16 cellular contexts compared by ENCODE assay signal in genomic region chr17:39750131-39751015, GRCh38. TPM values are rescaled to one million over a fixed set of nuclear protein-coding genes. Genes with fewer than 3 reads are reported as not detected.
DNase-seq lines count a peak whose midpoint lies in the region; ATAC-seq, FAIRE-seq and TF ChIP-seq lines count a peak whose summit lies in the region.
"Had no signal": no experiment of that assay in that cellular context is flagged by ENCODE, and none has a peak within 500 bp of the region (broad histone marks: within the 10 kb centered on the region; RNA-seq: fewer than 3 reads in every experiment).

No MANE protein-coding gene starts in this region.

- H3K27ac ChIP-seq in right atrium auricular region = no peak overlapping the region
- peak overlapping the region; percentile 26 for H3K27ac ChIP-seq in WERI-Rb-1
- H3K27ac ChIP-seq: parathyroid adenoma, uterus had no signal

- H3K27ac Mint-ChIP-seq in type B pancreatic cell = peak overlapping the region; percentile 34
- no peak overlapping the region for H3K27ac Mint-ChIP-seq in immature natural killer cell
- H3K27ac Mint-ChIP-seq: memory B cell; T-helper 2 cell treated with Interferon-gamma antibody and Interleukin-4, amounts not matched to agents 5 μg/mL and 100 μg/mL, for 36 hours had no signal

- H3K27me3 Mint-ChIP-seq in type B pancreatic cell = peaks cover 2% of the 10 kb centered on the region
- H3K27me3 Mint-ChIP-seq in immature natural killer cell (ENCODE audit: low read depth in 3 of 3) = peaks cover 12 to 21% (median 17%) of the 10 kb centered on the region in 3 donors
- H3K27me3 Mint-ChIP-seq: memory B cell had no signal

- TF ChIP-seq POLR2A in GM12891 (IDR thresholded peaks at IDR 0.05; ENCODE audit: low read depth, low read length) = no peak

- peak; percentile 21 for ATAC-seq in Right ventricle myocardium inferior

- no peak for FAIRE-seq in GM12891 (lab: Jason Lieb, UNC)

- intact Hi-C loops in Right ventricle myocardium inferior (cut with DNase I) = loop anchor here (5.0 to 10.0 kb wide), 5 partner anchors 88 to 204 kb away; partner anchors contain the start of genes IKZF3, STARD3 and ZPBP2

- H3K36me3 Mint-ChIP-seq in type B pancreatic cell (peaks cover 3% of the 10 kb centered on the region), immature natural killer cell (no peaks in the 10 kb centered on the region)
- H3K36me3 Mint-ChIP-seq: memory B cell had no signal

- DNase-seq in Right ventricle myocardium inferior (ENCODE audit: missing footprints) (no peak), right atrium auricular region (ENCODE audit: low spot score) (no peak), WERI-Rb-1 (peak; percentile 49), kidney tubule cell (ENCODE audit: low spot score) (peak; percentile 32), type B pancreatic cell (ENCODE audit: extremely low spot score, unreplicated experiment) (no peak), immature natural killer cell (no peak), NCI-H774 (lab: John Stamatoyannopoulos, UW) (no peak), GM12891 (ENCODE audit: insufficient read length, low spot score) (no peak)
- DNase-seq: activated gamma-delta T cell treated with Interleukin-2 at 50 U/mL for 16 hours, GOT3, NCI-H1436 treated with DMSO at 0.1 percent for 48 hours, uterus had no signal

- H3K4me1 ChIP-seq in right atrium auricular region = peaks cover 0 to 28% of the 10 kb centered on the region in 2 donors
- H3K4me1 ChIP-seq: uterus had no signal

- H3K36me3 ChIP-seq in right atrium auricular region = no peaks in the 10 kb centered on the region
- H3K36me3 ChIP-seq in WERI-Rb-1 = no peaks in the 10 kb centered on the region
- H3K36me3 ChIP-seq: uterus had no signal

- H3K4me3 ChIP-seq in right atrium auricular region (no peak overlapping the region), WERI-Rb-1 (ENCODE audit: low read depth, low read length) (no peak overlapping the region)
- H3K4me3 ChIP-seq: uterus had no signal

- peaks cover 14% of the 10 kb centered on the region for H3K4me1 Mint-ChIP-seq in type B pancreatic cell (ENCODE audit: unreplicated experiment)
- peaks cover 22 to 25% of the 10 kb centered on the region in 2 donors for H3K4me1 Mint-ChIP-seq in immature natural killer cell

- TF ChIP-seq CTCF in right atrium auricular region (IDR thresholded peaks at IDR 0.05) (no peak), WERI-Rb-1 (IDR thresholded peaks at IDR 0.05; ENCODE audit: low read depth, low read length) (no peak), type B pancreatic cell (conservative IDR thresholded peaks at IDR 0.05) (no peak)

- H3K27me3 ChIP-seq in right atrium auricular region (no peaks in the 10 kb centered on the region), WERI-Rb-1 (ENCODE audit: insufficient read depth, low read depth, severe bottlenecking) (no peaks in the 10 kb centered on the region)
- H3K27me3 ChIP-seq: uterus had no signal

- no peak overlapping the region for H3K4me3 Mint-ChIP-seq in type B pancreatic cell
- H3K4me3 Mint-ChIP-seq in immature natural killer cell = no peak overlapping the region
- H3K4me3 Mint-ChIP-seq: memory B cell; T-helper 2 cell treated with Interferon-gamma antibody and Interleukin-4, amounts not matched to agents 5 μg/mL and 100 μg/mL, for 36 hours had no signal

- H3K9me3 Mint-ChIP-seq in type B pancreatic cell = no peaks in the 10 kb centered on the region
- H3K9me3 Mint-ChIP-seq in immature natural killer cell = no peaks in the 10 kb centered on the region
- H3K9me3 Mint-ChIP-seq: memory B cell; T-helper 2 cell treated with Interferon-gamma antibody and Interleukin-4, amounts not matched to agents 5 μg/mL and 100 μg/mL, for 36 hours had no signal

- no peaks in the 10 kb centered on the region for H3K9me3 ChIP-seq in right atrium auricular region
- peaks cover 4% of the 10 kb centered on the region for H3K9me3 ChIP-seq in WERI-Rb-1 (ENCODE audit: severe bottlenecking)
- H3K9me3 ChIP-seq: uterus had no signal

TF ChIP-seq in GM12891, 5 proteins besides CTCF, POLR2A, EP300 and RAD21:
- TF ChIP-seq POLR2AphosphoS5 (IDR thresholded peaks at IDR 0.05; ENCODE audit: low read depth, low read length) (no peak), POU2F2 (IDR thresholded peaks at IDR 0.05; ENCODE audit: low read depth, low read length) (no peak), PAX5 (IDR thresholded peaks at IDR 0.05; ENCODE audit: insufficient read depth, low read length, severe bottlenecking) (no peak), SPI1 (IDR thresholded peaks at IDR 0.05; ENCODE audit: low read depth, low read length) (no peak), TAF1 (IDR thresholded peaks at IDR 0.05; ENCODE audit: low read depth, low read length) (no peak)

RNA-seq across cellular contexts. Expression of gene GRB7, which starts 12.6 kb away (rescaled TPM):
- total RNA-seq in Right ventricle myocardium inferior = 2.4 TPM
- total RNA-seq in right atrium auricular region = 1 to 10 TPM; 3.4 to 5.8 TPM
- total RNA-seq in type B pancreatic cell (ENCODE audit: low replicate concordance) = 31.8 and 73.9 TPM in 2 replicates
- not detected for polyA plus RNA-seq in immature natural killer cell
- 0.49 TPM for polyA plus RNA-seq in GM12891 (2012; ENCODE audit: low read depth, missing spikeins)
- total RNA-seq: RPMI7951 had no signal

RNA-seq across cellular contexts. Expression of gene MIEN1, which starts 20.0 kb away (rescaled TPM):
- total RNA-seq in Right ventricle myocardium inferior (49.4 TPM), right atrium auricular region (10 to 100 TPM; 77.5 to 77.8 TPM), type B pancreatic cell (ENCODE audit: low replicate concordance) (39.8 and 67.2 TPM in 2 replicates)
- 100 to 1,000 TPM; 181 to 197 (median 181) TPM for polyA plus RNA-seq in immature natural killer cell
- 44.9 TPM for polyA plus RNA-seq in GM12891 (2012; ENCODE audit: low read depth, missing spikeins)

RNA-seq across cellular contexts. Expression of gene ERBB2, which starts 50.5 kb away (rescaled TPM):
- total RNA-seq in Right ventricle myocardium inferior = 68.7 TPM
- 10 to 100 TPM; 73.5 to 85.5 TPM for total RNA-seq in right atrium auricular region
- 123 and 230 TPM in 2 replicates for total RNA-seq in type B pancreatic cell (ENCODE audit: low replicate concordance)
- polyA plus RNA-seq in immature natural killer cell = 10 to 100 TPM; 14.5 to 49.2 (median 25.2) TPM
- polyA plus RNA-seq in GM12891 (2012; ENCODE audit: low read depth, missing spikeins) = 2.8 TPM

Comparison
In these comparisons a context has a peak if more than half of its experiments do, and no peak if none do; other contexts are left out.
1. DNase-seq: peak in WERI-Rb-1 (single experiment) and kidney tubule cell (single experiment); none in Right ventricle myocardium inferior (single experiment), right atrium auricular region (single experiment), type B pancreatic cell (single experiment), immature natural killer cell (0 of 3), NCI-H774 (single experiment) and GM12891 (single experiment).